In the genomic region with DNA sequence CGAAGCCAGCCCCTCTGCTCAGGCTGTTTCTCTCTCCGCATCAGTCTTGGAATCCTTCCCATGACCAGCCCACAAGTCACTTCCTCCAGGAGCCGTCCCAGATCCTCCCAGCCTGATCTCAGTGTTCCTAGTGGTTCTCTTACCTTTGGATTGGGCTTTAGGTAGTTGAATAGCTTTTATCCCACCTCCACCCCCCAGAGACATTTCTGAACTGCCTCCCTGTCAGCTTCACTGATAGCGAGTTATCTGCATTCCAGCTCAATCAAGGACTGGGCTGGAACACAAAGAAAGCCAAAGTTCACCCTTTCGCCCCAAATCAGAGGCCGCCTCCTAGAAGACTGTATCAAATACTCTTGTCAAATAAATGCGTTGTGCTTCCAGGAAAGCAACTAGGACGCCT, we compare ENCODE assay signal across 24 cellular contexts.
"Had no signal": no experiment of that assay in that cellular context is flagged by ENCODE, and none has a peak within 500 bp of the region (broad histone marks: within the 10 kb centered on the region; RNA-seq: fewer than 3 reads in every experiment).

No MANE protein-coding gene starts in this region.

- FAIRE-seq: frontal cortex had no signal

- ATAC-seq: effector memory CD8-positive, alpha-beta T cell; left lung; mucosa of descending colon; natural killer cell treated with Interleukin-12 subunit alpha and Interleukin-12 subunit beta and Interleukin-15 and Interleukin-18, amount 100 ng/mL, for 72 hours; psoas muscle; right lobe of liver; stimulated activated memory B cell treated with anti-CD40 and anti-IgM and Interleukin-4, amounts not matched to agents 10 μg/mL and 1 μg/mL and 100 μg/mL, for 72 hours; stimulated activated naive CD8-positive, alpha-beta T cell treated with anti-CD3 and anti-CD28 coated beads, Interleukin-15, Interleukin-2, amounts not matched to agents 100 U/mL and 50 U/mL, for 24 hours; upper lobe of right lung had no signal

- H3K27ac ChIP-seq: cardiac muscle cell, left lung, psoas muscle, right lobe of liver, thoracic aorta, tibial nerve, upper lobe of right lung, vagina had no signal

- H3K9me3 Mint-ChIP-seq: central memory CD8-positive, alpha-beta T cell; effector memory CD8-positive, alpha-beta T cell; naive B cell; natural killer cell treated with Interleukin-12 subunit alpha and Interleukin-12 subunit beta and Interleukin-15 and Interleukin-18, amount 100 ng/mL, for 72 hours; stimulated activated memory B cell treated with anti-CD40 and anti-IgM and Interleukin-4, amounts not matched to agents 10 μg/mL and 1 μg/mL and 100 μg/mL, for 72 hours had no signal

- H3K4me1 ChIP-seq: left lung, psoas muscle, right lobe of liver, tibial nerve, upper lobe of right lung, vagina had no signal

- H3K27ac Mint-ChIP-seq: effector memory CD8-positive, alpha-beta T cell; natural killer cell treated with Interleukin-12 subunit alpha and Interleukin-12 subunit beta and Interleukin-15 and Interleukin-18, amount 100 ng/mL, for 72 hours; stimulated activated memory B cell treated with anti-CD40 and anti-IgM and Interleukin-4, amounts not matched to agents 10 μg/mL and 1 μg/mL and 100 μg/mL, for 72 hours had no signal

- H3K4me1 Mint-ChIP-seq: central memory CD8-positive, alpha-beta T cell; naive B cell; stimulated activated memory B cell treated with anti-CD40 and anti-IgM and Interleukin-4, amounts not matched to agents 10 μg/mL and 1 μg/mL and 100 μg/mL, for 72 hours had no signal

- H3K36me3 Mint-ChIP-seq: naive B cell; natural killer cell treated with Interleukin-12 subunit alpha and Interleukin-12 subunit beta and Interleukin-15 and Interleukin-18, amount 100 ng/mL, for 72 hours; stimulated activated memory B cell treated with anti-CD40 and anti-IgM and Interleukin-4, amounts not matched to agents 10 μg/mL and 1 μg/mL and 100 μg/mL, for 72 hours had no signal

- H3K4me3 Mint-ChIP-seq: central memory CD8-positive, alpha-beta T cell; effector memory CD8-positive, alpha-beta T cell; naive B cell; natural killer cell treated with Interleukin-12 subunit alpha and Interleukin-12 subunit beta and Interleukin-15 and Interleukin-18, amount 100 ng/mL, for 72 hours; stimulated activated memory B cell treated with anti-CD40 and anti-IgM and Interleukin-4, amounts not matched to agents 10 μg/mL and 1 μg/mL and 100 μg/mL, for 72 hours had no signal

- H3K4me3 ChIP-seq: cardiac muscle cell, left lung, mucosa of descending colon, psoas muscle, right lobe of liver, smooth muscle cell, thoracic aorta, tibial nerve, upper lobe of right lung, vagina had no signal

- H3K9me3 ChIP-seq: left lung, mucosa of descending colon, psoas muscle, right lobe of liver, thoracic aorta, tibial nerve, upper lobe of right lung, vagina had no signal

- H3K36me3 ChIP-seq: cardiac muscle cell, left lung, right lobe of liver, thoracic aorta, tibial nerve, upper lobe of right lung, vagina had no signal

- DNase-seq: cortex of kidney; effector memory CD8-positive, alpha-beta T cell; left cardiac atrium; left lung; mammary epithelial cell; mucosa of descending colon; naive B cell; nucleus accumbens; psoas muscle; retina; right lobe of liver; stimulated activated CD4-positive, alpha-beta T cell treated with anti-CD3 and anti-CD28 coated beads, Interleukin-2, amount 100 ng/mL, for 24 hours; stimulated activated CD4-positive, alpha-beta T cell treated with anti-CD3 and anti-CD28 coated beads, Interleukin-4, amount 100 ng/mL, for 24 hours; stimulated activated naive CD8-positive, alpha-beta T cell treated with anti-CD3 and anti-CD28 coated beads, Interleukin-15, Interleukin-2, amounts not matched to agents 100 U/mL and 50 U/mL, for 24 hours; upper lobe of right lung had no signal

- H3K27me3 ChIP-seq: cardiac muscle cell, right lobe of liver, vagina had no signal
